ENCODE assay signal across 1 cellular context in genomic region chr4:76993787-76994641, GRCh38.
A peak's percentile ranks its signal among the peaks of the same experiment; 100 is the strongest.
TF ChIP-seq lines count a peak whose summit lies in the region.

No MANE protein-coding gene starts in this region.

TF ChIP-seq in GM12878, 131 proteins besides CTCF, POLR2A, EP300 and RAD21 (continued from another document and continues in another):
- no peak; the same call in 1 of the 2 replicates for TF ChIP-seq ZBTB40 (IDR thresholded peaks at IDR 0.05; ENCODE audit: borderline replicate concordance)
- peak; percentile 45; the same call in 1 of the 2 replicates for TF ChIP-seq BMI1 (IDR thresholded peaks at IDR 0.05; ENCODE audit: borderline replicate concordance)
- no peak for TF ChIP-seq NR2F1 (conservative IDR thresholded peaks at IDR 0.05)
- no peak for TF ChIP-seq RAD51 (IDR thresholded peaks at IDR 0.05)
- no peak for TF ChIP-seq SRF (IDR thresholded peaks at IDR 0.05; ENCODE audit: low read depth in 2 of 2, low read length in 2 of 2)
- TF ChIP-seq IKZF2 (IDR thresholded peaks at IDR 0.05), result peak; percentile 79 to 81
- TF ChIP-seq ZBED1 (IDR thresholded peaks at IDR 0.05; ENCODE audit: borderline replicate concordance), result peak; percentile 93; the same call in 1 of the 2 replicates
- peak; percentile 78 for TF ChIP-seq SPI1 (IDR thresholded peaks at IDR 0.05; ENCODE audit: borderline replicate concordance, insufficient read depth, low read depth, low read length)
- no peak for TF ChIP-seq SIX5 (IDR thresholded peaks at IDR 0.05; ENCODE audit: low read depth, low read length, severe bottlenecking)
- no peak for TF ChIP-seq SMAD1 (IDR thresholded peaks at IDR 0.05; ENCODE audit: low read depth, partially characterized antibody)
- TF ChIP-seq RFX5 (IDR thresholded peaks at IDR 0.05; ENCODE audit: low read depth, low read length), result no peak
- TF ChIP-seq BCL3 (IDR thresholded peaks at IDR 0.05; ENCODE audit: borderline replicate concordance, insufficient read depth, low read depth, low read length, poor library complexity, severe bottlenecking), result peak; percentile 72
- peak; percentile 73 for TF ChIP-seq MLLT1 (IDR thresholded peaks at IDR 0.05)
- peak; percentile 74 for TF ChIP-seq GABPA (IDR thresholded peaks at IDR 0.05; ENCODE audit: low read depth)
- TF ChIP-seq RELB (IDR thresholded peaks at IDR 0.05; ENCODE audit: low read depth), result peak; percentile 29; the same call in 1 of the 2 replicates
- 0 out of 2 replicates have a peak, but pooled peaks have one; percentile 22 for TF ChIP-seq ATF7 (IDR thresholded peaks at IDR 0.05; ENCODE audit: low read depth)
- no peak for TF ChIP-seq SMAD5 (IDR thresholded peaks at IDR 0.05; ENCODE audit: low read depth)
- peak; percentile 99 for TF ChIP-seq MEF2A (IDR thresholded peaks at IDR 0.05; ENCODE audit: insufficient read depth, low read depth, low read length)
- peak; percentile 50; the same call in 1 of the 2 replicates for TF ChIP-seq CREB1 (IDR thresholded peaks at IDR 0.05; ENCODE audit: low read depth)
- TF ChIP-seq NKRF (conservative IDR thresholded peaks at IDR 0.05), result no peak
- peak; percentile 70; the same call in 1 of the 2 replicates for TF ChIP-seq PAX5 (IDR thresholded peaks at IDR 0.05; ENCODE audit: borderline replicate concordance, low read depth, low read length)
- TF ChIP-seq KLF5 (IDR thresholded peaks at IDR 0.05; ENCODE audit: partially characterized antibody), result no peak
- no peak for TF ChIP-seq POLR2AphosphoS2 (IDR thresholded peaks at IDR 0.05; ENCODE audit: low read depth, low read length)
- TF ChIP-seq FOS (IDR thresholded peaks at IDR 0.05; ENCODE audit: borderline replicate concordance, extremely low read depth, insufficient read length), result no peak
- TF ChIP-seq NR2C2 (IDR thresholded peaks at IDR 0.05; ENCODE audit: borderline replicate concordance, control insufficient read depth, insufficient read length, low read depth), result no peak
- no peak; the same call in 1 of the 2 replicates for TF ChIP-seq YY1 (IDR thresholded peaks at IDR 0.05; ENCODE audit: low read depth, low read length)
- TF ChIP-seq HDGF (IDR thresholded peaks at IDR 0.05), result no peak
- TF ChIP-seq HSF1 (IDR thresholded peaks at IDR 0.05; ENCODE audit: low read depth, low read length), result no peak
- TF ChIP-seq IRF4 (IDR thresholded peaks at IDR 0.05; ENCODE audit: low read depth, low read length), result peak; percentile 81
- no peak for TF ChIP-seq TARDBP (IDR thresholded peaks at IDR 0.05; ENCODE audit: borderline replicate concordance)
- TF ChIP-seq SKIL (IDR thresholded peaks at IDR 0.05; ENCODE audit: low read depth, poor library complexity, severe bottlenecking), result peak; percentile 77
- peak; percentile 56 for TF ChIP-seq SP1 (IDR thresholded peaks at IDR 0.05; ENCODE audit: low read depth, low read length)
- TF ChIP-seq TAF1 (IDR thresholded peaks at IDR 0.05; ENCODE audit: borderline replicate concordance, low read depth, low read length), result 0 out of 2 replicates have a peak, but pooled peaks have one; percentile 40
- TF ChIP-seq BCL11A (IDR thresholded peaks at IDR 0.05; ENCODE audit: low read depth, low read length), result peak; percentile 80
- TF ChIP-seq JUNB (IDR thresholded peaks at IDR 0.05), result peak; percentile 87
- peak; percentile 65; the same call in 1 of the 2 replicates for TF ChIP-seq TCF7 (IDR thresholded peaks at IDR 0.05; ENCODE audit: borderline replicate concordance)
- 0 out of 2 replicates have a peak, but pooled peaks have one; percentile 28 for TF ChIP-seq REST (IDR thresholded peaks at IDR 0.05; ENCODE audit: low read depth, low read length)
- peak; percentile 52; the same call in 1 of the 2 replicates for TF ChIP-seq TBL1XR1 (IDR thresholded peaks at IDR 0.05; ENCODE audit: low read depth, low read length)
- peak in 1 of 2 experiments; percentile 57; a peak in 1 of 3 replicates for TF ChIP-seq EGR1 (IDR thresholded peaks at IDR 0.05; ENCODE audit: borderline replicate concordance in 1 of 2, low read depth in 2 of 2, low read length in 2 of 2)
- peak; percentile 91 for TF ChIP-seq EED (IDR thresholded peaks at IDR 0.05; ENCODE audit: low read depth)
- TF ChIP-seq BHLHE40 (IDR thresholded peaks at IDR 0.05; ENCODE audit: borderline replicate concordance in 1 of 2, low read depth in 2 of 2, low read length in 1 of 2), result peak; percentile 12 to 49; a peak in 1 of 4 replicates
- no peak for TF ChIP-seq ZNF24 (IDR thresholded peaks at IDR 0.05)
- TF ChIP-seq IRF3 (IDR thresholded peaks at IDR 0.05), result no peak
